2 cellular contexts compared by ENCODE assay signal in genomic region chr17:77107506-77108433, GRCh38.
A peak's percentile ranks its signal among the peaks of the same experiment; 100 is the strongest.
TF ChIP-seq lines count a peak whose summit lies in the region.

No MANE protein-coding gene starts in this region.

TF ChIP-seq in IMR-90, 13 proteins besides CTCF, POLR2A, EP300 and RAD21:
- no peak for TF ChIP-seq RFX5 (IDR thresholded peaks at IDR 0.05; ENCODE audit: low read depth, low read length)
- no peak for TF ChIP-seq BHLHE40 (IDR thresholded peaks at IDR 0.05; ENCODE audit: low read depth, low read length)
- TF ChIP-seq CHD1 (IDR thresholded peaks at IDR 0.05; ENCODE audit: low read depth, low read length): no peak
- TF ChIP-seq SMC3 (IDR thresholded peaks at IDR 0.05; ENCODE audit: low read depth, low read length): no peak
- no peak for TF ChIP-seq RCOR1 (IDR thresholded peaks at IDR 0.05; ENCODE audit: insufficient replicate concordance, low read length)
- TF ChIP-seq, protein P1, sequence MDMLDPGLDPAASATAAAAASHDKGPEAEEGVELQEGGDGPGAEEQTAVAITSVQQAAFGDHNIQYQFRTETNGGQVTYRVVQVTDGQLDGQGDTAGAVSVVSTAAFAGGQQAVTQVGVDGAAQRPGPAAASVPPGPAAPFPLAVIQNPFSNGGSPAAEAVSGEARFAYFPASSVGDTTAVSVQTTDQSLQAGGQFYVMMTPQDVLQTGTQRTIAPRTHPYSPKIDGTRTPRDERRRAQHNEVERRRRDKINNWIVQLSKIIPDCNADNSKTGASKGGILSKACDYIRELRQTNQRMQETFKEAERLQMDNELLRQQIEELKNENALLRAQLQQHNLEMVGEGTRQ (IDR thresholded peaks at IDR 0.05; ENCODE audit: low read depth, low read length): no peak
TF ChIP-seq in IMR-90: peak in this region for 0.

TF ChIP-seq in K562, 482 proteins besides CTCF, POLR2A, EP300 and RAD21 (continues in another document):
- TF ChIP-seq TOE1 (IDR thresholded peaks at IDR 0.05; ENCODE audit: borderline replicate concordance): no peak
- no peak for TF ChIP-seq TOE1 (CRISPR knock-in tag; IDR thresholded peaks at IDR 0.05; ENCODE audit: borderline replicate concordance, low read depth)
- TF ChIP-seq GTF2E2 (tag; IDR thresholded peaks at IDR 0.05): no peak
- no peak for TF ChIP-seq PML (IDR thresholded peaks at IDR 0.05; ENCODE audit: low read length)
- TF ChIP-seq SMARCE1 (IDR thresholded peaks at IDR 0.05): peak; percentile 46; the same call in 1 of the 2 replicates
- TF ChIP-seq, protein P2, sequence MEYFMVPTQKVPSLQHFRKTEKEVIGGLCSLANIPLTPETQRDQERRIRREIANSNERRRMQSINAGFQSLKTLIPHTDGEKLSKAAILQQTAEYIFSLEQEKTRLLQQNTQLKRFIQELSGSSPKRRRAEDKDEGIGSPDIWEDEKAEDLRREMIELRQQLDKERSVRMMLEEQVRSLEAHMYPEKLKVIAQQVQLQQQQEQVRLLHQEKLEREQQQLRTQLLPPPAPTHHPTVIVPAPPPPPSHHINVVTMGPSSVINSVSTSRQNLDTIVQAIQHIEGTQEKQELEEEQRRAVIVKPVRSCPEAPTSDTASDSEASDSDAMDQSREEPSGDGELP (CRISPR knock-in tag; IDR thresholded peaks at IDR 0.05; ENCODE audit: borderline replicate concordance): peak; percentile 47; the same call in 1 of the 2 replicates
- peak; percentile 59 for TF ChIP-seq ARID1B (IDR thresholded peaks at IDR 0.05)
- TF ChIP-seq ZNF445 (CRISPR knock-in tag; IDR thresholded peaks at IDR 0.05; ENCODE audit: low read depth): no peak
- TF ChIP-seq DPF2 (IDR thresholded peaks at IDR 0.05): peak; percentile 58; the same call in 1 of the 2 replicates
- TF ChIP-seq MNT (conservative IDR thresholded peaks at IDR 0.05): no peak
- TF ChIP-seq KAT7 (CRISPR knock-in tag; IDR thresholded peaks at IDR 0.05; ENCODE audit: borderline replicate concordance): no peak
- TF ChIP-seq TAF15 (IDR thresholded peaks at IDR 0.05; ENCODE audit: low read depth, low read length): no peak
- TF ChIP-seq, protein P3, sequence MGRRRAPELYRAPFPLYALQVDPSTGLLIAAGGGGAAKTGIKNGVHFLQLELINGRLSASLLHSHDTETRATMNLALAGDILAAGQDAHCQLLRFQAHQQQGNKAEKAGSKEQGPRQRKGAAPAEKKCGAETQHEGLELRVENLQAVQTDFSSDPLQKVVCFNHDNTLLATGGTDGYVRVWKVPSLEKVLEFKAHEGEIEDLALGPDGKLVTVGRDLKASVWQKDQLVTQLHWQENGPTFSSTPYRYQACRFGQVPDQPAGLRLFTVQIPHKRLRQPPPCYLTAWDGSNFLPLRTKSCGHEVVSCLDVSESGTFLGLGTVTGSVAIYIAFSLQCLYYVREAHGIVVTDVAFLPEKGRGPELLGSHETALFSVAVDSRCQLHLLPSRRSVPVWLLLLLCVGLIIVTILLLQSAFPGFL (CRISPR knock-in tag; IDR thresholded peaks at IDR 0.05): no peak
- no peak for TF ChIP-seq HDAC1 (IDR thresholded peaks at IDR 0.05)
- no peak for TF ChIP-seq ZNF717 (CRISPR knock-in tag; IDR thresholded peaks at IDR 0.05)
- 0 out of 2 replicates have a peak, but pooled peaks have one; percentile 20 for TF ChIP-seq C11orf30 (IDR thresholded peaks at IDR 0.05; ENCODE audit: low read depth)
- no peak for TF ChIP-seq MLLT1 (IDR thresholded peaks at IDR 0.05)
- no peak for TF ChIP-seq GABPA (tag; conservative IDR thresholded peaks at IDR 0.05; ENCODE audit: low read depth)
- TF ChIP-seq ZKSCAN1 (IDR thresholded peaks at IDR 0.05; ENCODE audit: low read depth, low read length): no peak
- no peak for TF ChIP-seq ZSCAN29 (IDR thresholded peaks at IDR 0.05)
- TF ChIP-seq ZFPM2 (CRISPR knock-in tag; IDR thresholded peaks at IDR 0.05): no peak
- no peak for TF ChIP-seq ZNF518B (CRISPR knock-in tag; IDR thresholded peaks at IDR 0.05)
- TF ChIP-seq L3MBTL2 (IDR thresholded peaks at IDR 0.05): no peak
- no peak for TF ChIP-seq ETV6 (IDR thresholded peaks at IDR 0.05; ENCODE audit: borderline replicate concordance in 1 of 2, low read depth in 2 of 2, low read length in 1 of 2)
- no peak for TF ChIP-seq ETV6 (CRISPR knock-in tag; IDR thresholded peaks at IDR 0.05; ENCODE audit: borderline replicate concordance)
- TF ChIP-seq MBD2 (IDR thresholded peaks at IDR 0.05; ENCODE audit: borderline replicate concordance, low read depth): no peak
- no peak for TF ChIP-seq ERF (CRISPR knock-in tag; IDR thresholded peaks at IDR 0.05)
- TF ChIP-seq GTF2F1 (IDR thresholded peaks at IDR 0.05; ENCODE audit: low read depth, low read length): no peak
- TF ChIP-seq, protein P4, sequence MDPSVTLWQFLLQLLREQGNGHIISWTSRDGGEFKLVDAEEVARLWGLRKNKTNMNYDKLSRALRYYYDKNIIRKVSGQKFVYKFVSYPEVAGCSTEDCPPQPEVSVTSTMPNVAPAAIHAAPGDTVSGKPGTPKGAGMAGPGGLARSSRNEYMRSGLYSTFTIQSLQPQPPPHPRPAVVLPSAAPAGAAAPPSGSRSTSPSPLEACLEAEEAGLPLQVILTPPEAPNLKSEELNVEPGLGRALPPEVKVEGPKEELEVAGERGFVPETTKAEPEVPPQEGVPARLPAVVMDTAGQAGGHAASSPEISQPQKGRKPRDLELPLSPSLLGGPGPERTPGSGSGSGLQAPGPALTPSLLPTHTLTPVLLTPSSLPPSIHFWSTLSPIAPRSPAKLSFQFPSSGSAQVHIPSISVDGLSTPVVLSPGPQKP (CRISPR knock-in tag; IDR thresholded peaks at IDR 0.05): no peak
- TF ChIP-seq ZNF561 (CRISPR knock-in tag; conservative IDR thresholded peaks at IDR 0.05): no peak
- no peak for TF ChIP-seq ZNF609 (CRISPR knock-in tag; IDR thresholded peaks at IDR 0.05; ENCODE audit: borderline replicate concordance)
- no peak for TF ChIP-seq FUS (optimal IDR thresholded peaks at IDR 0.05; ENCODE audit: low read depth, low read length)
- peak; percentile 89 for TF ChIP-seq FOSL1 (tag; conservative IDR thresholded peaks at IDR 0.05)
- no peak for TF ChIP-seq TEAD2 (tag; IDR thresholded peaks at IDR 0.05)
- TF ChIP-seq PTRF (tag; IDR thresholded peaks at IDR 0.05): no peak
- no peak for TF ChIP-seq GATA2 (CRISPR knock-in tag; IDR thresholded peaks at IDR 0.05)
- TF ChIP-seq THRA (IDR thresholded peaks at IDR 0.05): no peak
- TF ChIP-seq CBX3 (IDR thresholded peaks at IDR 0.05; ENCODE audit: borderline replicate concordance in 1 of 2, low read length in 2 of 2): no peak
- 0 out of 2 replicates have a peak, but pooled peaks have one; percentile 38 for TF ChIP-seq EHMT2 (IDR thresholded peaks at IDR 0.05)
- TF ChIP-seq, protein P5, sequence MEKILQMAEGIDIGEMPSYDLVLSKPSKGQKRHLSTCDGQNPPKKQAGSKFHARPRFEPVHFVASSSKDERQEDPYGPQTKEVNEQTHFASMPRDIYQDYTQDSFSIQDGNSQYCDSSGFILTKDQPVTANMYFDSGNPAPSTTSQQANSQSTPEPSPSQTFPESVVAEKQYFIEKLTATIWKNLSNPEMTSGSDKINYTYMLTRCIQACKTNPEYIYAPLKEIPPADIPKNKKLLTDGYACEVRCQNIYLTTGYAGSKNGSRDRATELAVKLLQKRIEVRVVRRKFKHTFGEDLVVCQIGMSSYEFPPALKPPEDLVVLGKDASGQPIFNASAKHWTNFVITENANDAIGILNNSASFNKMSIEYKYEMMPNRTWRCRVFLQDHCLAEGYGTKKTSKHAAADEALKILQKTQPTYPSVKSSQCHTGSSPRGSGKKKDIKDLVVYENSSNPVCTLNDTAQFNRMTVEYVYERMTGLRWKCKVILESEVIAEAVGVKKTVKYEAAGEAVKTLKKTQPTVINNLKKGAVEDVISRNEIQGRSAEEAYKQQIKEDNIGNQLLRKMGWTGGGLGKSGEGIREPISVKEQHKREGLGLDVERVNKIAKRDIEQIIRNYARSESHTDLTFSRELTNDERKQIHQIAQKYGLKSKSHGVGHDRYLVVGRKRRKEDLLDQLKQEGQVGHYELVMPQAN (IDR thresholded peaks at IDR 0.05; ENCODE audit: borderline replicate concordance): no peak
- no peak for TF ChIP-seq CHD4 (IDR thresholded peaks at IDR 0.05; ENCODE audit: insufficient read depth, insufficient replicate concordance, low read depth, low read length, poor library complexity, severe bottlenecking)
- no peak for TF ChIP-seq NCOA1 (IDR thresholded peaks at IDR 0.05; ENCODE audit: low read depth)
- TF ChIP-seq XRCC4 (IDR thresholded peaks at IDR 0.05; ENCODE audit: extremely low read depth, insufficient read depth, insufficient read length): no peak
